2 cellular contexts compared by ENCODE assay signal in the genomic region with DNA sequence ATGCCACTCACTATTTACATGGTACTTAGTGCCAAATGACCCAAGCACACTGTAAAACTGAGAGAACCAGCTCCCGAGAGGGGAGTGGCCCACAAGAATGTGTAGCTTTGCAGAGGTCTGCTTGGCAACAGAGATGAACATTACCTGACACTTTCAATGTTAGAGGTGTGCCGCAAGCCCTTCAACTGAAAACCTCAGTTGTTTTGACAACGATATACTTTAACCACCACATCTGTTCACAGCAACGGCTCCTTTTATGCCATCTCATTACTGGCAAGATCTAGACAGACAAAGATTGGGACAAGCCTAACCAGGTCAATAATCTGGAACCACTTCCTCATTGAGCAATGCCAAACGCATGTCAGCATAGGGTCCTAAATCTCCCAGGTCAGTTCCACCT.
TF ChIP-seq lines count a peak whose summit lies in the region.

No MANE protein-coding gene starts in this region.

TF ChIP-seq in liver, 16 proteins besides CTCF, POLR2A, EP300 and RAD21 (continued from another document):
- peak; percentile 19 for TF ChIP-seq MAX (IDR thresholded peaks at IDR 0.05)
- no peak for TF ChIP-seq FOXA1 (IDR thresholded peaks at IDR 0.05)
- no peak for TF ChIP-seq EGR1 (IDR thresholded peaks at IDR 0.05; ENCODE audit: low read depth in 2 of 2)
- peak; percentile 13 for TF ChIP-seq SP1 (IDR thresholded peaks at IDR 0.05)
- TF ChIP-seq FOXA2 (IDR thresholded peaks at IDR 0.05) = no peak
- TF ChIP-seq NR2F2 (IDR thresholded peaks at IDR 0.05) = no peak
- no peak for TF ChIP-seq REST (IDR thresholded peaks at IDR 0.05)
- TF ChIP-seq, protein P1, sequence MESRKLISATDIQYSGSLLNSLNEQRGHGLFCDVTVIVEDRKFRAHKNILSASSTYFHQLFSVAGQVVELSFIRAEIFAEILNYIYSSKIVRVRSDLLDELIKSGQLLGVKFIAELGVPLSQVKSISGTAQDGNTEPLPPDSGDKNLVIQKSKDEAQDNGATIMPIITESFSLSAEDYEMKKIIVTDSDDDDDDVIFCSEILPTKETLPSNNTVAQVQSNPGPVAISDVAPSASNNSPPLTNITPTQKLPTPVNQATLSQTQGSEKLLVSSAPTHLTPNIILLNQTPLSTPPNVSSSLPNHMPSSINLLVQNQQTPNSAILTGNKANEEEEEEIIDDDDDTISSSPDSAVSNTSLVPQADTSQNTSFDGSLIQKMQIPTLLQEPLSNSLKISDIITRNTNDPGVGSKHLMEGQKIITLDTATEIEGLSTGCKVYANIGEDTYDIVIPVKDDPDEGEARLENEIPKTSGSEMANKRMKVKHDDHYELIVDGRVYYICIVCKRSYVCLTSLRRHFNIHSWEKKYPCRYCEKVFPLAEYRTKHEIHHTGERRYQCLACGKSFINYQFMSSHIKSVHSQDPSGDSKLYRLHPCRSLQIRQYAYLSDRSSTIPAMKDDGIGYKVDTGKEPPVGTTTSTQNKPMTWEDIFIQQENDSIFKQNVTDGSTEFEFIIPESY (IDR thresholded peaks at IDR 0.05) = no peak
- no peak for TF ChIP-seq TAF1 (conservative IDR thresholded peaks at IDR 0.05)
- no peak for TF ChIP-seq GABPA (IDR thresholded peaks at IDR 0.05 in 1 of 2, conservative IDR thresholded peaks at IDR 0.05 in 1 of 2)
- TF ChIP-seq HNF4A (conservative IDR thresholded peaks at IDR 0.05) = peak; percentile 39 to 48
- TF ChIP-seq YY1 (IDR thresholded peaks at IDR 0.05) = peak; percentile 28
- no peak for TF ChIP-seq HNF4G (IDR thresholded peaks at IDR 0.05)
- TF ChIP-seq JUND (IDR thresholded peaks at IDR 0.05) = no peak
TF ChIP-seq in liver: peak in this region for 5.

TF ChIP-seq in HepG2, 621 proteins besides CTCF, POLR2A, EP300 and RAD21 (continued from another document):
- TF ChIP-seq RXRA (CRISPR knock-in tag; IDR thresholded peaks at IDR 0.05) (no peak), MAFK (conservative IDR thresholded peaks at IDR 0.05 in 1 of 2, IDR thresholded peaks at IDR 0.05 in 1 of 2; ENCODE audit: low read length in 2 of 2) (no peak), KLF15 (CRISPR knock-in tag; IDR thresholded peaks at IDR 0.05; ENCODE audit: borderline replicate concordance) (no peak), ZBTB20 (CRISPR knock-in tag; IDR thresholded peaks at IDR 0.05; ENCODE audit: borderline replicate concordance, low read depth) (no peak), ZNF891 (CRISPR knock-in tag; IDR thresholded peaks at IDR 0.05) (no peak), PCBP1 (IDR thresholded peaks at IDR 0.05; ENCODE audit: borderline replicate concordance, low read depth, low read length) (no peak), FOXO4 (CRISPR knock-in tag; conservative IDR thresholded peaks at IDR 0.05) (no peak), ZNF616 (CRISPR knock-in tag; IDR thresholded peaks at IDR 0.05; ENCODE audit: low read depth) (no peak), ZMYM3 (CRISPR knock-in tag; IDR thresholded peaks at IDR 0.05) (no peak)
- TF ChIP-seq, protein P2, sequence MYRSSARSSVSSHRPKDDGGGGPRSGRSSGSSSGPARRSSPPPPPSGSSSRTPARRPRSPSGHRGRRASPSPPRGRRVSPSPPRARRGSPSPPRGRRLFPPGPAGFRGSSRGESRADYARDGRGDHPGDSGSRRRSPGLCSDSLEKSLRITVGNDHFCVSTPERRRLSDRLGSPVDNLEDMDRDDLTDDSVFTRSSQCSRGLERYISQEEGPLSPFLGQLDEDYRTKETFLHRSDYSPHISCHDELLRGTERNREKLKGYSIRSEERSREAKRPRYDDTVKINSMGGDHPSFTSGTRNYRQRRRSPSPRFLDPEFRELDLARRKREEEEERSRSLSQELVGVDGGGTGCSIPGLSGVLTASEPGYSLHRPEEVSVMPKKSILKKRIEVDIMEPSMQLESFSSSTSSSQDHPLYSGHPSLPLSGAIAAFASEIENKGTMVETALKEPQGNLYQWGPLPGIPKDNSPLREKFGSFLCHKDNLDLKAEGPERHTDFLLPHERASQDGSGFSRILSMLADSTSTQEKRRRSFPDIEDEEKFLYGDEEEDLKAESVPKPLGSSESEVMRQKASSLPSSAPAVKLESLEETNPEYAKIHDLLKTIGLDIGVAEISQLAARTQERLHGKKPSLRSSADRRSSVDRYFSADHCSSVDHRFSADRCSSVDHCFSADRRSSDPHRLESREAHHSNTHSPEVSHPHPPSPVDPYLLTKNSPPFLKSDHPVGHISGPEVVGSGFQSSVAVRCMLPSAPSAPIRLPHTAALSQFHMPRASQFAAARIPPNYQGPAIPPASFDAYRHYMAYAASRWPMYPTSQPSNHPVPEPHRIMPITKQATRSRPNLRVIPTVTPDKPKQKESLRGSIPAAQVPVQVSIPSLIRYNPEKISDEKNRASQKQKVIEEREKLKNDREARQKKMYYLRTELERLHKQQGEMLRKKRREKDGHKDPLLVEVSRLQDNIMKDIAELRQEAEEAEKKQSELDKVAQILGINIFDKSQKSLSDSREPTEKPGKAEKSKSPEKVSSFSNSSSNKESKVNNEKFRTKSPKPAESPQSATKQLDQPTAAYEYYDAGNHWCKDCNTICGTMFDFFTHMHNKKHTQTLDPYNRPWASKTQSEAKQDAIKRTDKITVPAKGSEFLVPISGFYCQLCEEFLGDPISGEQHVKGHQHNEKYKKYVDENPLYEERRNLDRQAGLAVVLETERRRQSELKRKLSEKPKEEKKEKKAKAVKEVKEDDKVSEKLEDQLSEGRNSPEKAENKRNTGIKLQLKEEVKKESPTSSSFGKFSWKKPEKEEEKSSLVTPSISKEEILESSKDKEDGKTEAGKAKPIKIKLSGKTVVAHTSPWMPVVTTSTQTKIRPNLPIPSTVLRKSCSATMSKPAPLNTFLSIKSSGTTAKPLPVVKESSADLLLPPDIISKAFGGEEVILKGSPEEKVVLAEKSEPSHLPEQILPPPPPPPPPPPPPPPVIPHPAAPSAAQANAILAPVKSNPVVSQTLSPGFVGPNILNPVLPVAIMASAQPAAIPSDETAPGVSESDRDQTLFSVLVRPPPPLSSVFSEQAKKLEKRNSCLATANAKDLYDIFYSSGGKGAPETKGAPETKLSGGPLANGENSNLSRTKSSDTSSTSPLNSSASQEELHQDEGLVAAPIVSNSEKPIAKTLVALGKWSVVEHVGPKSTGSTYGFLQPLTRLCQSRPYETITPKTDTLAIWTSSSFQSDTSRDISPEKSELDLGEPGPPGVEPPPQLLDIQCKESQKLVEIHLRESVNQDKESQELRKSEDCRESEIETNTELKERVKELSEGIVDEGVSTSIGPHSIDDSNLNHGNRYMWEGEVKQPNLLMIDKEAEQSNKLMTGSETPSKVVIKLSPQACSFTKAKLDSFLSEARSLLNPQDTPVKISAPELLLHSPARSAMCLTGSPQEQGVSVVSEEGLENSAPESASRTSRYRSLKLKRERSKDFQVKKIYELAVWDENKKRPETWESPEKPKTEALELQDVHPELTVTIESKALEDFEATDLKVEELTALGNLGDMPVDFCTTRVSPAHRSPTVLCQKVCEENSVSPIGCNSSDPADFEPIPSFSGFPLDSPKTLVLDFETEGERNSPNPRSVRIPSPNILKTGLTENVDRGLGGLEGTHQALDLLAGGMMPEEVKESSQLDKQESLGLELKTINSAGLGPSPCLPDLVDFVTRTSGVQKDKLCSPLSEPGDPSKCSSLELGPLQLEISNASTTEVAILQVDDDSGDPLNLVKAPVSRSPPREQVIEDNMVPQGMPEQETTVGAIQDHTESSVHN (CRISPR knock-in tag; IDR thresholded peaks at IDR 0.05) = no peak
